Comparison of ENCODE assay signal across 19 cellular contexts in genomic region chr17:44359001-44359400, GRCh38.
"Had no signal": no experiment of that assay in that cellular context is flagged by ENCODE, and none has a peak within 500 bp of the region (broad histone marks: within the 10 kb centered on the region; RNA-seq: fewer than 3 reads in every experiment).

No MANE protein-coding gene starts in this region.

- H3K4me1 ChIP-seq: foreskin keratinocyte, prostate gland had no signal

- H3K36me3 ChIP-seq: cardiac muscle cell, prostate gland, right atrium auricular region, tibial nerve, vagina had no signal

- DNase-seq: activated B cell treated with CpG ODN at 0.5 μM for 24 hours; activated CD4-positive, alpha-beta memory T cell treated with anti-CD3 and anti-CD28 coated beads for 36 hours; activated CD4-positive, alpha-beta T cell treated with anti-CD3 and anti-CD28 coated beads for 4 hours; activated T-cell treated with anti-CD3 and anti-CD28 coated beads for 4 hours; effector memory CD8-positive, alpha-beta T cell; foreskin keratinocyte; hippocampal formation; islet precursor cell; left colon; midbrain; nephron progenitor cell; stimulated activated CD4-positive, alpha-beta T cell treated with anti-CD3 and anti-CD28 coated beads, Interleukin-2, amount 100 ng/mL, for 24 hours had no signal

- H3K27me3 ChIP-seq: cardiac muscle cell, right atrium auricular region, vagina had no signal

- H3K4me3 ChIP-seq: cardiac muscle cell, lung, prostate gland, right atrium auricular region, tibial nerve, vagina had no signal

- H3K9me3 ChIP-seq: prostate gland, right atrium auricular region, tibial nerve, vagina had no signal

- H3K27ac ChIP-seq: cardiac muscle cell, epithelial cell of prostate, foreskin keratinocyte, prostate gland, right atrium auricular region, tibial nerve, vagina had no signal
